In the genomic region with DNA sequence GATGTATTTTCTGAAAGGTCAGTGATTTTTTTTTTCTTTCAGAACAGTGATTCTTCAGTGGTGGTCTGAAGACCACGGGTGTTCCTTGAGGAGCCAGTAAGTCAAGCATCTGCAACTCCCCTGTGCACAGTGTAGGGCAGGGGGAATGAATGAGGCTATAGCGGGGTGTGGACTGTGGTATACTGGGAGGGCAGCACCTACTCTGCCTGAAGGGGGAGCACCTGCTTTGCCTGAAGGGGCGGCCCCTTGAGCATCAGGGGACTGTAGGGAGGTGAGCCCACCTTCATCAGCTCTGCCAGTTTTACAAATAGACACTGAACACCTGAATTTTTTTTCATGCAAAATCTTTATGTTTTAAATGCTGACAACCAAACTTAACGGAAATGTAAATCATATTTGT, we compare ENCODE assay signal across 13 cellular contexts.
DNase-seq lines count a peak whose midpoint lies in the region; ATAC-seq and TF ChIP-seq lines count a peak whose summit lies in the region.
"Had no signal": no experiment of that assay in that cellular context is flagged by ENCODE, and none has a peak within 500 bp of the region (broad histone marks: within the 10 kb centered on the region; RNA-seq: fewer than 3 reads in every experiment).

No MANE protein-coding gene starts in this region.

- ATAC-seq in lower lobe of right lung (no peak), HG03378 (IDR thresholded peaks at IDR 0.05; ENCODE audit: unreplicated experiment) (no peak)

- H2AFZ ChIP-seq in OCI-LY3 (ENCODE audit: low read depth, low read length) = no peak overlapping the region

- CTCF ChIA-PET in AG04449 (lab: Yijun Ruan, JAX) = interaction anchor here (1.0 to 3.4 kb wide), 4 partner anchors 21 to 157 kb away, joined by 3 to 14 read pairs (median 4); no protein-coding TSS in a partner anchor

- no peak for DNase-seq in AG04449 (ENCODE audit: low read depth, low spot score)
- no peak for DNase-seq in fibroblast of pulmonary artery (ENCODE audit: low read depth)
- DNase-seq in lower lobe of right lung = no peak
- no peak for DNase-seq in stimulated activated CD8-positive, alpha-beta memory T cell treated with anti-CD3 and anti-CD28 coated beads, Interleukin-4, amount 100 ng/mL, for 48 hours
- DNase-seq in superior temporal gyrus (ENCODE audit: extremely low spot score) = no peak
- DNase-seq: activated effector memory CD4-positive, alpha-beta T cell treated with Interleukin-2 at 50 U/mL for 16 hours; kidney; NCI-H510A treated with DMSO at 0.1 percent for 48 hours; posterior cingulate gyrus; T-helper 9 cell had no signal

- H3K27ac ChIP-seq in OCI-LY3 (ENCODE audit: low read length) = peak overlapping the region; percentile 56
- no peak overlapping the region for H3K27ac ChIP-seq in lower lobe of right lung

- H3K36me3 ChIP-seq in OCI-LY3 (replicated peaks; ENCODE audit: low read depth, low read length) = peaks cover 58% of the 10 kb centered on the region
- no peaks in the 10 kb centered on the region for H3K36me3 ChIP-seq in lower lobe of right lung

- H3K27me3 ChIP-seq in OCI-LY3 (ENCODE audit: low read depth, low read length) (no peaks in the 10 kb centered on the region), lower lobe of right lung (ENCODE audit: low read depth) (no peaks in the 10 kb centered on the region)

- peaks cover 100% of the 10 kb centered on the region for H4K20me1 ChIP-seq in OCI-LY3 (ENCODE audit: insufficient read depth, low read length)

- peaks cover 78% of the 10 kb centered on the region for H3K4me1 ChIP-seq in OCI-LY3 (ENCODE audit: low read length)
- H3K4me1 ChIP-seq in lower lobe of right lung = peaks cover 40% of the 10 kb centered on the region

- H3K9me3 ChIP-seq in OCI-LY3 (ENCODE audit: insufficient read depth, low read length) = no peaks in the 10 kb centered on the region
- H3K9me3 ChIP-seq in lower lobe of right lung = no peaks in the 10 kb centered on the region

- peak overlapping the region; percentile 31 for H3K4me2 ChIP-seq in OCI-LY3 (ENCODE audit: low read length)

- POLR2A ChIA-PET in AG04449 (lab: Yijun Ruan, JAX) = no interaction called here

- intact Hi-C loops in lower lobe of right lung (cut with DNase I) = loop anchor here (10.0 kb wide), 1 partner anchor 158 kb away; no protein-coding TSS in a partner anchor

- TF ChIP-seq CTCF in AG04449 (IDR thresholded peaks at IDR 0.05; ENCODE audit: insufficient read depth, low read length, missing control alignments) = peak; percentile 23
- TF ChIP-seq CTCF in GM12875 (IDR thresholded peaks at IDR 0.05; ENCODE audit: borderline replicate concordance, insufficient read depth, low read depth, low read length) = peak; percentile 48
- peak; percentile 44 for TF ChIP-seq CTCF in OCI-LY3 (IDR thresholded peaks at IDR 0.05; ENCODE audit: low read depth, low read length)
- TF ChIP-seq CTCF in fibroblast of pulmonary artery (IDR thresholded peaks at IDR 0.05; ENCODE audit: low read length, missing control alignments) = peak; percentile 23
- TF ChIP-seq CTCF in lower lobe of right lung (IDR thresholded peaks at IDR 0.05) = no peak

- no peak overlapping the region for H3K4me3 ChIP-seq in AG04449 (ENCODE audit: low read depth, low read length)
- H3K4me3 ChIP-seq in GM12875 (ENCODE audit: low read depth, low read length) = no peak overlapping the region
- H3K4me3 ChIP-seq in OCI-LY3 (ENCODE audit: low read length) = no peak overlapping the region
- no peak overlapping the region for H3K4me3 ChIP-seq in fibroblast of pulmonary artery (replicated peaks; ENCODE audit: low read depth, low read length)
- H3K4me3 ChIP-seq in lower lobe of right lung = no peak overlapping the region

- H3K9ac ChIP-seq in OCI-LY3 (ENCODE audit: low read length) = no peak overlapping the region

- H3K79me2 ChIP-seq in OCI-LY3 (ENCODE audit: low read length) = peaks cover 100% of the 10 kb centered on the region
